In the genomic region with DNA sequence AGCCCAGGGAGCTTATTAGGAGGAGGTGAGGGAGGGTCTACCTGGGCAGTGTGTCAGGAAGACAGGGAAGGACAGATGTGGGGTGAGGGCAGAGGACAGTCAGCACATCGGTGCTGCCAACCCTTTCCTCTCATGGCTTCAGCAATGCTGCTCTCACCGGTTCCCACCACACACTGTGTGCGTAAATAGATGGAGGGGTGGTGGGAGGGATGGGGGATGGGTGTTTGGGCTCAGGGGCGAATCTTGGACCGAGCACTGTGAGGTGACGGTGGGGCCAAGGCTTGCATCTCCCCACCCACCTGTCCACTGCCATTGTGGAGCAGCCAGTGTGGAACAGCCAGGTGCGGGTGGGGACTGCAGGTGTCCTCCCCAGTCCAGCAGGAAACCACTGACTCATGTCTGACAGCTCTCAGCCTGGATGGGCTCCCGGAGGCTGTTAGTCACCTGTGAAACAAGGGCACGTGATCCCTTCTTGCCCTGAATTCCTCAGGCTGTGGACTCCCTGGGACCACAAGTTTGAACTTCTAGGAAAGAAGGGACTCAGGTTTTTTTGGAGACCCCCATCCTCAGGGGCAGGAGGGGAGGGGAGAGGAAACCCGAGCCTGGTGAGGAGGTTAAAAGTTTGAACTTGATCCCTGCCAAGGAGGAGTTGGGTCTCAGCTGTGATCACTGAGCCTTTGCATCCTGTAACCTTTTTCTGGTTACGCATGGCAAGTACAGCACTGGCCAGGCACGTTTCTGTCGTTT, we compare ENCODE assay signal across 8 cellular contexts. TPM values are rescaled to one million over a fixed set of nuclear protein-coding genes. Genes with fewer than 3 reads are reported as not detected.
A peak's percentile ranks its signal among the peaks of the same experiment; 100 is the strongest.
DNase-seq lines count a peak whose midpoint lies in the region; ATAC-seq and TF ChIP-seq lines count a peak whose summit lies in the region.

No MANE protein-coding gene starts in this region.

- peaks cover 0 to 11% (median 0%) of the 10 kb centered on the region in 3 experiments for H3K27me3 ChIP-seq in neuronal stem cell (ENCODE audit: control insufficient read depth in 3 of 3, insufficient read depth in 3 of 3, low read depth in 1 of 3, low read length in 3 of 3)
- H3K27me3 ChIP-seq in SJCRH30: no peaks in the 10 kb centered on the region

- H3K23ac ChIP-seq in neuronal stem cell (ENCODE audit: low read depth, low read length, poor library complexity): peak overlapping the region; percentile 32

- no peak overlapping the region for H3K4ac ChIP-seq in neuronal stem cell (ENCODE audit: low read length)

- ATAC-seq in GM21619 (IDR thresholded peaks at IDR 0.05; ENCODE audit: unreplicated experiment) (no peak), GM19328 (IDR thresholded peaks at IDR 0.05; ENCODE audit: unreplicated experiment) (no peak)

- in situ Hi-C loops in G401 (cut with HindIII; ENCODE audit: low sequenced_read_pairs): no loop called here

- peak overlapping the region; percentile 60 for H2AK5ac ChIP-seq in neuronal stem cell (ENCODE audit: low read depth, low read length)

- WGBS in neuronal stem cell (ENCODE audit: extremely low coverage in 2 of 2, insufficient read length in 2 of 2, insufficient replicate concordance in 1 of 2), 2 donors: no CpG with 5 or more reads among the region's 13 CpGs

- no peak overlapping the region for H3K4me2 ChIP-seq in neuronal stem cell (ENCODE audit: insufficient read depth, low read length, poor library complexity, severe bottlenecking)

- peak overlapping the region; percentile 24 for H3K9ac ChIP-seq in neuronal stem cell (ENCODE audit: low read depth, low read length, poor library complexity)

- H2BK120ac ChIP-seq in neuronal stem cell (ENCODE audit: low read depth, low read length): no peak overlapping the region

- no peak for TF ChIP-seq CTCF in LNCaP clone FGC (IDR thresholded peaks at IDR 0.05; ENCODE audit: control insufficient read depth, extremely low read depth, insufficient read depth)

- peaks cover 0 to 2% of the 10 kb centered on the region in 2 donors for H3K9me3 ChIP-seq in neuronal stem cell (replicated peaks in 1 of 2; ENCODE audit: control insufficient read depth in 2 of 2, insufficient read depth in 1 of 2, low read depth in 1 of 2, low read length in 2 of 2)
- no peaks in the 10 kb centered on the region for H3K9me3 ChIP-seq in SJCRH30 (replicated peaks)

- no peaks in the 10 kb centered on the region for H3K36me3 ChIP-seq in neuronal stem cell (replicated peaks in 1 of 2; ENCODE audit: control insufficient read depth in 2 of 2, insufficient read depth in 2 of 2, low read length in 2 of 2)
- H3K36me3 ChIP-seq in SJCRH30: no peaks in the 10 kb centered on the region

- H3K4me1 ChIP-seq in neuronal stem cell (ENCODE audit: control insufficient read depth in 2 of 2, insufficient read depth in 1 of 2, low read depth in 1 of 2, low read length in 2 of 2) (peaks cover 9 to 19% of the 10 kb centered on the region in 2 donors), SJCRH30 (no peaks in the 10 kb centered on the region)

- H2BK15ac ChIP-seq in neuronal stem cell (ENCODE audit: low read length): peak overlapping the region; percentile 54

- DNase-seq in G401 (ENCODE audit: low spot score): peak; percentile 64
- DNase-seq in LNCaP clone FGC (ENCODE audit: low read depth): peak; percentile 33
- peak; percentile 51 for DNase-seq in cerebellar cortex (ENCODE audit: low spot score)
- no peak for DNase-seq in neuronal stem cell (ENCODE audit: low spot score)
- no peak for DNase-seq in DMS 273 treated with DMSO at 0.1 percent for 48 hours (lab: John Stamatoyannopoulos, UW)
- no peak for DNase-seq in SJCRH30

- H2BK5ac ChIP-seq in neuronal stem cell (ENCODE audit: low read length): no peak overlapping the region

- no peak overlapping the region for H2AFZ ChIP-seq in neuronal stem cell (ENCODE audit: low read length)

- peak overlapping the region; percentile 25 for H3K18ac ChIP-seq in neuronal stem cell (ENCODE audit: low read length)

- no peak overlapping the region for H4K91ac ChIP-seq in neuronal stem cell (ENCODE audit: low read depth, low read length, poor library complexity)

- H2BK12ac ChIP-seq in neuronal stem cell (ENCODE audit: low read length): no peak overlapping the region

- no peak overlapping the region for H3K4me3 ChIP-seq in LNCaP clone FGC (ENCODE audit: low read depth, low read length)
- no peak overlapping the region for H3K4me3 ChIP-seq in neuronal stem cell (ENCODE audit: low read length in 2 of 2)
- no peak overlapping the region for H3K4me3 ChIP-seq in SJCRH30

- H3K79me1 ChIP-seq in neuronal stem cell (ENCODE audit: low read depth, low read length): no peaks in the 10 kb centered on the region

- no peak overlapping the region for H3K14ac ChIP-seq in neuronal stem cell (ENCODE audit: low read length)

- no peak overlapping the region for H4K8ac ChIP-seq in neuronal stem cell (ENCODE audit: low read depth, low read length)

- no peak overlapping the region for H3K27ac ChIP-seq in neuronal stem cell (replicated peaks; ENCODE audit: low read length)
- H3K27ac ChIP-seq in SJCRH30: no peak overlapping the region

RNA-seq across cellular contexts. Expression of a gene that starts 42.7 kb away (rescaled TPM):
- total RNA-seq in G401 (2014; rRNA removed; shearing (Covaris generic)): 0.03 and 0.18 TPM in 2 replicates
- polyA plus RNA-seq in neuronal stem cell (2013, experiment 1 of 2): 0.21 TPM
- 0.15 TPM for polyA plus RNA-seq in neuronal stem cell (2013, experiment 2 of 2)
- 0.04 and 0.08 TPM in 2 replicates for total RNA-seq in SJCRH30 (2014; rRNA removed; shearing (Covaris generic))

RNA-seq across cellular contexts. Expression of a gene that starts 48.1 kb away (rescaled TPM):
- total RNA-seq in G401 (2014; rRNA removed; shearing (Covaris generic)): 32.5 and 37.0 TPM in 2 replicates
- polyA plus RNA-seq in neuronal stem cell (2013, experiment 1 of 2): 58.9 TPM
- polyA plus RNA-seq in neuronal stem cell (2013, experiment 2 of 2): 65.3 TPM
- total RNA-seq in SJCRH30 (2014; rRNA removed; shearing (Covaris generic)): 11.6 and 13.3 TPM in 2 replicates

Comparison
In these comparisons a context has a peak if more than half of its experiments do, and no peak if none do; other contexts are left out.
1. DNase-seq: peak in G401 (single experiment), LNCaP clone FGC (single experiment) and cerebellar cortex (single experiment); none in neuronal stem cell (single experiment), DMS 273 treated with DMSO at 0.1 percent for 48 hours (single experiment) and SJCRH30 (0 of 2).